Comparison of ENCODE assay signal across 24 cellular contexts in genomic region chr4:94267037-94267436, GRCh38.
"Had no signal": no experiment of that assay in that cellular context is flagged by ENCODE, and none has a peak within 500 bp of the region (broad histone marks: within the 10 kb centered on the region; RNA-seq: fewer than 3 reads in every experiment).

No MANE protein-coding gene starts in this region.

- H3K27ac Mint-ChIP-seq: mesothelial cell of epicardium; natural killer cell; nephron progenitor cell; progenitor cell of endocrine pancreas; stimulated activated memory B cell treated with anti-CD40 and anti-IgM and Interleukin-4, amounts not matched to agents 10 μg/mL and 1 μg/mL and 100 μg/mL, for 72 hours; stimulated activated naive CD8-positive, alpha-beta T cell treated with anti-CD3 and anti-CD28 coated beads, Interleukin-15, amount 100 ng/mL, for 72 hours; type B pancreatic cell had no signal

- H3K36me3 ChIP-seq: ovary had no signal

- H3K4me3 Mint-ChIP-seq: mesothelial cell of epicardium; naive B cell; natural killer cell; nephron progenitor cell; stimulated activated memory B cell treated with anti-CD40 and anti-IgM and Interleukin-4, amounts not matched to agents 10 μg/mL and 1 μg/mL and 100 μg/mL, for 72 hours; stimulated activated naive CD8-positive, alpha-beta T cell treated with anti-CD3 and anti-CD28 coated beads, Interleukin-15, amount 100 ng/mL, for 72 hours; type B pancreatic cell had no signal

- H3K9me3 ChIP-seq: left ventricle myocardium inferior, ovary, right atrium auricular region, right lobe of liver, tibial nerve, uterus had no signal

- H3K4me2 ChIP-seq: smooth muscle cell had no signal

- H3K27me3 Mint-ChIP-seq: naive B cell; progenitor cell of endocrine pancreas; stimulated activated memory B cell treated with anti-CD40 and anti-IgM and Interleukin-4, amounts not matched to agents 10 μg/mL and 1 μg/mL and 100 μg/mL, for 72 hours; stimulated activated naive CD8-positive, alpha-beta T cell treated with anti-CD3 and anti-CD28 coated beads, Interleukin-15, amount 100 ng/mL, for 72 hours; type B pancreatic cell had no signal

- FAIRE-seq: kidney had no signal

- ATAC-seq: natural killer cell; stimulated activated memory B cell treated with anti-CD40 and anti-IgM and Interleukin-4, amounts not matched to agents 10 μg/mL and 1 μg/mL and 100 μg/mL, for 72 hours; stimulated activated naive CD8-positive, alpha-beta T cell treated with anti-CD3 and anti-CD28 coated beads, Interleukin-15, amount 100 ng/mL, for 72 hours had no signal

- H3K4me1 ChIP-seq: left ventricle myocardium inferior, right atrium auricular region, right lobe of liver, tibial nerve, uterus had no signal

- H3K4me3 ChIP-seq: left ventricle myocardium inferior, lung, ovary, right atrium auricular region, right lobe of liver, smooth muscle cell, tibial nerve, uterus had no signal

- H3K27me3 ChIP-seq: ovary, right atrium auricular region, right lobe of liver, tibial nerve, uterus had no signal

- H3K27ac ChIP-seq: left ventricle myocardium inferior, ovary, right atrium auricular region, right lobe of liver, tibial nerve, uterus had no signal

- H3K9me3 Mint-ChIP-seq: naive B cell; natural killer cell; nephron progenitor cell; stimulated activated memory B cell treated with anti-CD40 and anti-IgM and Interleukin-4, amounts not matched to agents 10 μg/mL and 1 μg/mL and 100 μg/mL, for 72 hours; stimulated activated naive CD8-positive, alpha-beta T cell treated with anti-CD3 and anti-CD28 coated beads, Interleukin-15, amount 100 ng/mL, for 72 hours; type B pancreatic cell had no signal

- DNase-seq: kidney; left ventricle myocardium inferior; mesendoderm; naive B cell; natural killer cell; nephron progenitor cell; ovary; right lobe of liver; stimulated activated CD4-positive, alpha-beta T cell treated with anti-CD3 and anti-CD28 coated beads, Interleukin-1b, Interleukin-23, amount 100 ng/mL, for 48 hours; stimulated activated CD4-positive, alpha-beta T cell treated with anti-CD3 and anti-CD28 coated beads, Interleukin-2, amount 100 ng/mL, for 48 hours; stimulated activated CD4-positive, alpha-beta T cell treated with anti-CD3 and anti-CD28 coated beads, Interleukin-4, amount 100 ng/mL, for 4 hours; stimulated activated CD8-positive, alpha-beta memory T cell treated with anti-CD3 and anti-CD28 coated beads, Interleukin-4, amount 100 ng/mL, for 48 hours; stimulated activated naive CD4-positive, alpha-beta T cell treated with Interleukin-2 at 50 U/mL for 16 hours; stimulated activated naive CD8-positive, alpha-beta T cell treated with anti-CD3 and anti-CD28 coated beads, Interleukin-15, amount 100 ng/mL, for 72 hours; substantia nigra; uterus had no signal

- H3K4me1 Mint-ChIP-seq: naive B cell, nephron progenitor cell had no signal
